7 cellular contexts compared by ENCODE assay signal in the genomic region with DNA sequence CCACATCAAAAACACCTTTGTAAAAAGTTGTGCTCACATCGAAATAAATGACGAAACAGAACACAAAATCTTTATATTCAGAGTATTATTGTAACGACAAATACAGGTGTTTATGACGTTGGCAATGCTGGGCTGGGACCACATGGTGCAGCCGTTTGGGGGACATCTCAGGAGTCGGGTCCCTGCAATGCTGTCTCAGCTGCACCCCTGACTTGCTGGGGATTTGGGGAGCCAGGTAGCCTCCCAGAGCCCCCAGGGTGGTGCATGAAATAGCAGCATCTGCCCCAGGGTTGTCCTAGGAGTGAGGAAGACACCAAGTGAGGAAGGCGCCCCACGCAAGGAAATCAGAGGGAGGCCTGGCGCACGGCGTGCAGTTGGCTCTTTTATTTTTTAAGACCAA.
"Had no signal": no experiment of that assay in that cellular context is flagged by ENCODE, and none has a peak within 500 bp of the region (broad histone marks: within the 10 kb centered on the region; RNA-seq: fewer than 3 reads in every experiment).

No MANE protein-coding gene starts in this region.

- H3K27ac Mint-ChIP-seq: GM23338, HFFc6, IgD-negative memory B cell had no signal

- H3K4me3 Mint-ChIP-seq: GM23338, HFFc6, IgD-negative memory B cell had no signal

- H3K36me3 ChIP-seq: HAP-1 had no signal

- H3K4me3 ChIP-seq: GM23338, HAP-1 had no signal

- DNase-seq: HFFc6, KBM-7 had no signal

- H3K9me3 Mint-ChIP-seq: GM23338 had no signal

- ATAC-seq: GM23338, HCT116, HepG2 had no signal

- H3K4me1 Mint-ChIP-seq: IgD-negative memory B cell had no signal
